In genomic region chr16:57814896-57815295, GRCh38 we compare ENCODE assay signal across 18 cellular contexts.
"Had no signal": no experiment of that assay in that cellular context is flagged by ENCODE, and none has a peak within 500 bp of the region (broad histone marks: within the 10 kb centered on the region; RNA-seq: fewer than 3 reads in every experiment).

No MANE protein-coding gene starts in this region.

- H3K27ac Mint-ChIP-seq: activated B cell treated with CpG ODN at 0.5 μM for 24 hours; activated T-cell treated with anti-CD3 and anti-CD28 coated beads, Interleukin-2, amount 50 U/mL, for 24 hours had no signal

- H3K9me3 ChIP-seq: heart left ventricle, tibial artery had no signal

- H3K4me3 ChIP-seq: dorsolateral prefrontal cortex, heart left ventricle, tibial artery had no signal

- H3K27me3 ChIP-seq: brain microvascular endothelial cell, dorsolateral prefrontal cortex, heart left ventricle, tibial artery had no signal

- H3K9me3 Mint-ChIP-seq: activated B cell treated with CpG ODN at 0.5 μM for 24 hours; activated naive CD4-positive, alpha-beta T cell treated with anti-CD3 and anti-CD28 coated beads, Interleukin-2, amount 50 U/mL, for 72 hours; activated T-cell treated with anti-CD3 and anti-CD28 coated beads, Interleukin-2, amount 50 U/mL, for 24 hours; T-helper 1 cell treated with Interleukin-12 subunit alpha and Interleukin-12 subunit beta and Interleukin-4 antibody, amounts not matched to agents 30 μg/mL and 1 μg/mL, for 36 hours had no signal

- ATAC-seq: activated naive CD4-positive, alpha-beta T cell treated with anti-CD3 and anti-CD28 coated beads, Interleukin-2, amount 50 U/mL, for 72 hours; SK-N-SH treated with all-trans-retinoic acid at 6 μM for 48 hours had no signal

- FAIRE-seq: endometrium, small intestine, TTC549 had no signal

- H3K27ac ChIP-seq: brain microvascular endothelial cell, dorsolateral prefrontal cortex had no signal

- DNase-seq: activated B cell treated with CpG ODN at 0.5 μM for 24 hours; activated CD4-positive, alpha-beta T cell treated with anti-CD3 and anti-CD28 coated beads, Interleukin-2, amount 50 U/mL, for 1 hour; activated effector memory CD4-positive, alpha-beta T cell treated with anti-CD3 and anti-CD28 coated beads, Interleukin-2, amount 50 U/mL, for 16 hours; activated T-cell treated with anti-CD3 and anti-CD28 coated beads, Interleukin-2, amount 50 U/mL, for 24 hours; amniotic stem cell; brain microvascular endothelial cell; dorsolateral prefrontal cortex; foreskin melanocyte; kidney glomerular epithelial cell; midbrain; small intestine; tibial artery had no signal

- H3K36me3 Mint-ChIP-seq: activated naive CD4-positive, alpha-beta T cell treated with anti-CD3 and anti-CD28 coated beads, Interleukin-2, amount 50 U/mL, for 72 hours had no signal

- H3K4me3 Mint-ChIP-seq: activated B cell treated with CpG ODN at 0.5 μM for 24 hours; activated T-cell treated with anti-CD3 and anti-CD28 coated beads, Interleukin-2, amount 50 U/mL, for 24 hours; T-helper 1 cell treated with Interleukin-12 subunit alpha and Interleukin-12 subunit beta and Interleukin-4 antibody, amounts not matched to agents 30 μg/mL and 1 μg/mL, for 36 hours had no signal

- H3K36me3 ChIP-seq: brain microvascular endothelial cell, heart left ventricle, tibial artery had no signal
